In the genomic region with DNA sequence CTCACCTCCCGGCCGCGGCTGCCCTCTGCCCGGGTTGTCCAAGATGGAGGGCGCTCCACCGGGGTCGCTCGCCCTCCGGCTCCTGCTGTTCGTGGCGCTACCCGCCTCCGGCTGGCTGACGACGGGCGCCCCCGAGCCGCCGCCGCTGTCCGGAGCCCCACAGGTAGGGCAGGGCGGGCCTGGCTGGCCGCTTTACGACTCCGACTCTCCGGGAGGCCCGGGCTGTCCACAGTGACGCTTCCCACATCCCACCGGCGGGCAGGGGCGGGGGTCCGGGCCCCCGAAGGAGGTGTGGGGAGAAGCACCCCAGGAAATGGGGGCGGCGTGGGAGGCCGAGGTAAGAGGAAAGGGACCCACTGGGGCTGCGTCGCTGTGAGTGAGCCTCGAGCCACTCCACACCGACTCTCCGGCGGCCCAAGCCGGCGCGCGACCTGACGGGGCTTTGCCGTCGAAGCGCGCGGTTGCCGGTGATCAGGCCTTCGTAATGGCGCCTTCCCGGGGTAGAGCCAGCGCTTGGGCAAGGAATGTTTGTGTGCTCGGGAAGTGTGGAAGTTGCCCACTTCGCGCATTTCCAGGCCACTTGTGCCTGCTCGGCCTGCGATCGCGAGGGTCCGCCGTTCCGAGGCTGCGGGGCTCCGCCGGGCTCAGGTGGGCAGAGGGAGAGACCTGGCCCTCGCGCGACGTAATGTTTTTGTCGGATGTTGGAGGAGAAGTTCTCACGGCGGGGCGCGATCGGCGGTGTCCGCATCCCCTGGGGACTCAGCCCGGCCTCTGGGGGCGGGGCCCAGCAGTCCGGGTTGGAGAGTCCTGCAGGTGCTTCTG, we compare ENCODE assay signal across 8 cellular contexts. TPM values are rescaled to one million over a fixed set of nuclear protein-coding genes. Genes with fewer than 3 reads are reported as not detected.
A peak's percentile ranks its signal among the peaks of the same experiment; 100 is the strongest.
DNase-seq lines count a peak whose midpoint lies in the region; ATAC-seq lines count a peak whose summit lies in the region.

A gene with protein sequence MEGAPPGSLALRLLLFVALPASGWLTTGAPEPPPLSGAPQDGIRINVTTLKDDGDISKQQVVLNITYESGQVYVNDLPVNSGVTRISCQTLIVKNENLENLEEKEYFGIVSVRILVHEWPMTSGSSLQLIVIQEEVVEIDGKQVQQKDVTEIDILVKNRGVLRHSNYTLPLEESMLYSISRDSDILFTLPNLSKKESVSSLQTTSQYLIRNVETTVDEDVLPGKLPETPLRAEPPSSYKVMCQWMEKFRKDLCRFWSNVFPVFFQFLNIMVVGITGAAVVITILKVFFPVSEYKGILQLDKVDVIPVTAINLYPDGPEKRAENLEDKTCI (plus strand): TSS at position 4 of the 822 bp plus-strand sequence. CDS start 40 bp downstream, at position 44.

- H3K27ac Mint-ChIP-seq in activated CD4-positive, alpha-beta T cell treated with anti-CD3 and anti-CD28 coated beads, Interleukin-2, amount 10 ng/mL, durations not matched to agents 7 days and 5 days: peak within 1 kb of the TSS; percentile 96

- ATAC-seq in HG02798 (IDR thresholded peaks at IDR 0.05; ENCODE audit: poor library complexity, unreplicated experiment): peak; percentile 14

- no peaks in the 10 kb centered on the region for H3K36me3 ChIP-seq in ectodermal cell (ENCODE audit: control insufficient read depth, insufficient read depth, low read length)

- WGBS in ectodermal cell, 2 experiments: 0 to 1% methylated on average over 85 of the region's 85 CpGs

- peak within 1 kb of the TSS; percentile 94 for H3K4me3 Mint-ChIP-seq in activated CD4-positive, alpha-beta T cell treated with anti-CD3 and anti-CD28 coated beads, Interleukin-2, amount 10 ng/mL, durations not matched to agents 7 days and 5 days

- peaks cover 2% of the 10 kb centered on the region for H3K27me3 Mint-ChIP-seq in activated CD4-positive, alpha-beta T cell treated with anti-CD3 and anti-CD28 coated beads, Interleukin-2, amount 10 ng/mL, durations not matched to agents 7 days and 5 days

- H3K4me1 Mint-ChIP-seq in activated CD4-positive, alpha-beta T cell treated with anti-CD3 and anti-CD28 coated beads, Interleukin-2, amount 10 ng/mL, durations not matched to agents 7 days and 5 days: peaks cover 23% of the 10 kb centered on the region

- H3K4me3 ChIP-seq in ectodermal cell (ENCODE audit: insufficient read depth, low read depth, low read length): peak within 1 kb of the TSS; percentile 85

- H3K27ac ChIP-seq in ectodermal cell (ENCODE audit: insufficient read depth, low read depth, low read length, poor library complexity, severe bottlenecking): peak within 1 kb of the TSS; percentile 51

- CTCF ChIA-PET in activated CD4-positive, alpha-beta T cell treated with anti-CD3 and anti-CD28 coated beads, Interleukin-2, amount 10 ng/mL, durations not matched to agents 7 days and 5 days (lab: Charles Lee): interaction anchor here (1.2 to 4.5 kb wide), 6 partner anchors 9 to 151 kb away, joined by 3 to 26 read pairs (median 4); a partner anchor contains a TSS

- peak; percentile 5 for DNase-seq in NCI-H2029 (lab: John Stamatoyannopoulos, UW)
- no peak for DNase-seq in NCI-H2029 treated with DMSO at 0.1 percent for 48 hours (lab: John Stamatoyannopoulos, UW)
- DNase-seq in NCI-H2171 treated with DMSO at 0.1 percent for 48 hours (lab: John Stamatoyannopoulos, UW): peak; percentile 58
- DNase-seq in activated CD4-positive, alpha-beta T cell treated with anti-CD3 and anti-CD28 coated beads, Interleukin-2, amount 10 ng/mL, durations not matched to agents 7 days and 5 days: peak; percentile 49
- peak; percentile 65 to 78 for DNase-seq in lung microvascular endothelial cell (ENCODE audit: low read depth in 2 of 2)
- peak; percentile 15 for DNase-seq in stimulated activated CD8-positive, alpha-beta memory T cell treated with anti-CD3 and anti-CD28 coated beads, Interleukin-12 subunit alpha, Interleukin-12 subunit beta, amount 100 ng/mL, for 4 hours (ENCODE audit: low read depth)

- no peaks in the 10 kb centered on the region for H3K4me1 ChIP-seq in ectodermal cell (ENCODE audit: control insufficient read depth, insufficient read depth, low read length)

- POLR2A ChIA-PET in activated CD4-positive, alpha-beta T cell treated with anti-CD3 and anti-CD28 coated beads, Interleukin-2, amount 10 ng/mL, durations not matched to agents 7 days and 5 days (lab: Charles Lee): interaction anchor here (1.1 kb wide), 1 partner anchor 23 kb away, joined by 3 read pairs; no protein-coding TSS in a partner anchor

- H3K9me3 ChIP-seq in ectodermal cell (ENCODE audit: control insufficient read depth, low read length): no peaks in the 10 kb centered on the region

- H3K27me3 ChIP-seq in ectodermal cell (ENCODE audit: control insufficient read depth, insufficient read depth, low read length, poor library complexity, severe bottlenecking): peaks cover 12% of the 10 kb centered on the region

- H3K36me3 Mint-ChIP-seq in activated CD4-positive, alpha-beta T cell treated with anti-CD3 and anti-CD28 coated beads, Interleukin-2, amount 10 ng/mL, durations not matched to agents 7 days and 5 days (ENCODE audit: low read depth): peaks cover 2% of the 10 kb centered on the region

- no peaks in the 10 kb centered on the region for H3K9me3 Mint-ChIP-seq in activated CD4-positive, alpha-beta T cell treated with anti-CD3 and anti-CD28 coated beads, Interleukin-2, amount 10 ng/mL, durations not matched to agents 7 days and 5 days

RNA-seq across cellular contexts. Expression of the gene that starts here (rescaled TPM):
- total RNA-seq in activated CD4-positive, alpha-beta T cell treated with anti-CD3 and anti-CD28 coated beads, Interleukin-2, amount 10 ng/mL, durations not matched to agents 7 days and 5 days: 10 to 100 TPM; 18.7 to 21.1 TPM
- 25.2 TPM for polyA plus RNA-seq in ectodermal cell (2013, experiment 1 of 4)
- 24.6 TPM for polyA plus RNA-seq in ectodermal cell (2013, experiment 2 of 4)
- polyA plus RNA-seq in ectodermal cell (2013, experiment 3 of 4): 24.3 TPM
- polyA plus RNA-seq in ectodermal cell (2013, experiment 4 of 4): 27.8 TPM
- 35.1 and 42.1 TPM in 2 replicates for total RNA-seq in lung microvascular endothelial cell
